ENCODE assay signal across 8 cellular contexts in the genomic region with DNA sequence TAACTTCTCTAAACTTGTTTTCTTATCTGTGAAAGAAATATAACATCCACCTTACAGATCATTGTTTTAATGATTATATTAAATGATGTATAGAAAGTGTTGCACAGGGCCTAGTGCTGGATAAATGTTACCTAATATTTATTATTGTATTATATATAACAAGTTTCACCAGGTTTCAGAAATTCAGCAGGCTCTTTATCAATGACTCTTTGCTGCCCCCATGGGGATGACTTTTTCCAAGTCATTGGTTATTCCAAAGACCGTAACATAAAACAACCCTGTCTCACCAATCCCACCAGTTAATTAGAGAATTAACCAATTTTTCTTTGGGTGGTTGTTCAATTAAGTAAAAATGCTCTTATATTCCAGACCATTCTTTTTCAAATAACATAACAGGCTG. TPM values are rescaled to one million over a fixed set of nuclear protein-coding genes. Genes with fewer than 3 reads are reported as not detected.
A peak's percentile ranks its signal among the peaks of the same experiment; 100 is the strongest.
DNase-seq lines count a peak whose midpoint lies in the region; ATAC-seq and TF ChIP-seq lines count a peak whose summit lies in the region.

No MANE protein-coding gene starts in this region.

- no peaks in the 10 kb centered on the region for H3K36me3 Mint-ChIP-seq in CD4-positive, CD25-positive, alpha-beta regulatory T cell

- H3K9me3 ChIP-seq in CD4-positive, CD25-positive, alpha-beta regulatory T cell (ENCODE audit: control insufficient read depth in 2 of 2, low read length in 2 of 2) = no peaks in the 10 kb centered on the region
- H3K9me3 ChIP-seq in lung (ENCODE audit: control insufficient read depth in 2 of 2, insufficient read depth in 1 of 2, low read length in 1 of 2) = no peaks in the 10 kb centered on the region

- no peaks in the 10 kb centered on the region for H3K27me3 Mint-ChIP-seq in CD4-positive, CD25-positive, alpha-beta regulatory T cell

- no peak overlapping the region for H3K27ac ChIP-seq in CD4-positive, CD25-positive, alpha-beta regulatory T cell (ENCODE audit: insufficient read depth, low read length, poor library complexity, severe bottlenecking)
- no peak overlapping the region for H3K27ac ChIP-seq in lung (ENCODE audit: low read depth in 1 of 2, low read length in 1 of 2)

- H3K27me3 ChIP-seq in CD4-positive, CD25-positive, alpha-beta regulatory T cell (ENCODE audit: control insufficient read depth, insufficient read depth, low read length) = no peaks in the 10 kb centered on the region
- no peaks in the 10 kb centered on the region for H3K27me3 ChIP-seq in lung (ENCODE audit: control insufficient read depth, insufficient read depth)

- no peaks in the 10 kb centered on the region for H3K36me3 ChIP-seq in CD4-positive, CD25-positive, alpha-beta regulatory T cell (ENCODE audit: control insufficient read depth, insufficient read depth, low read length)
- no peaks in the 10 kb centered on the region for H3K36me3 ChIP-seq in lung (ENCODE audit: control insufficient read depth in 2 of 2, insufficient read depth in 2 of 2, low read length in 2 of 2)

- H3K27ac Mint-ChIP-seq in CD4-positive, CD25-positive, alpha-beta regulatory T cell = no peak overlapping the region

- no peaks in the 10 kb centered on the region for H3K9me3 Mint-ChIP-seq in CD4-positive, CD25-positive, alpha-beta regulatory T cell

- peaks cover 0 to 14% (median 8%) of the 10 kb centered on the region in 4 donors for H3K4me1 Mint-ChIP-seq in CD4-positive, CD25-positive, alpha-beta regulatory T cell

- WGBS in lung, 2 donors = 33 to 39% methylated on average over 1 of the region's 1 CpG

- TF ChIP-seq CTCF in GM13977 (IDR thresholded peaks at IDR 0.05; ENCODE audit: extremely low read depth, insufficient read depth, missing control alignments) (peak; percentile 34), cardiac fibroblast (IDR thresholded peaks at IDR 0.05; ENCODE audit: low read depth, low read length) (peak; percentile 45), lung (IDR thresholded peaks at IDR 0.05; ENCODE audit: control extremely low read depth, extremely low read depth) (peak; percentile 26)

- no peaks in the 10 kb centered on the region for H3K4me1 ChIP-seq in CD4-positive, CD25-positive, alpha-beta regulatory T cell (ENCODE audit: control insufficient read depth, insufficient read depth, low read length, poor library complexity, severe bottlenecking)
- H3K4me1 ChIP-seq in lung (ENCODE audit: control insufficient read depth in 2 of 2, insufficient read depth in 2 of 2, low read length in 2 of 2) = no peaks in the 10 kb centered on the region

- ATAC-seq in CD4-positive, CD25-positive, alpha-beta regulatory T cell (ENCODE audit: low read depth in 2 of 2) = no peak
- ATAC-seq in lung (ENCODE audit: insufficient read depth, low FRiP score) = no peak
- no peak for ATAC-seq in GM18907 (IDR thresholded peaks at IDR 0.05; ENCODE audit: unreplicated experiment)
- ATAC-seq in GM19351 (IDR thresholded peaks at IDR 0.05; ENCODE audit: unreplicated experiment) = no peak

- DNase-seq in CD4-positive, CD25-positive, alpha-beta regulatory T cell = peak; percentile 23 to 67 (median 51)
- DNase-seq in GM13977 (ENCODE audit: low spot score) (peak; percentile 54), OCI-M2 (lab: John Stamatoyannopoulos, UW; ENCODE audit: unreplicated experiment) (peak; percentile 4), cardiac fibroblast (ENCODE audit: low read depth in 2 of 2) (peak; percentile 72 to 74), lung (ENCODE audit: low spot score) (no peak), globus pallidus (ENCODE audit: low spot score) (no peak)

- in situ Hi-C loops in GM13977 (cut with MboI; ENCODE audit: low pct_unique_long_range_greater_than_20kb, low sequenced_read_pairs, unreplicated experiment) = no loop called here

- no peak overlapping the region for H3K4me3 ChIP-seq in CD4-positive, CD25-positive, alpha-beta regulatory T cell (ENCODE audit: low read depth, low read length)
- H3K4me3 ChIP-seq in cardiac fibroblast (replicated peaks in 1 of 2; ENCODE audit: low read depth in 2 of 2, low read length in 2 of 2) = no peak overlapping the region
- H3K4me3 ChIP-seq in lung = no peak overlapping the region

- H3K4me3 Mint-ChIP-seq in CD4-positive, CD25-positive, alpha-beta regulatory T cell = no peak overlapping the region

RNA-seq across cellular contexts. Expression of a gene that starts 7.3 kb away (rescaled TPM):
- total RNA-seq in CD4-positive, CD25-positive, alpha-beta regulatory T cell = 40.9 TPM
- 10 to 100 TPM; 39.5 to 46.4 (median 41.8) TPM for polyA plus RNA-seq in CD4-positive, CD25-positive, alpha-beta regulatory T cell
- 10 to 100 TPM; 25.0 to 38.8 TPM for total RNA-seq in lung
- polyA plus RNA-seq in lung = 10 to 100 TPM; 19.4 to 36.8 TPM

RNA-seq across cellular contexts. Expression of a gene that starts 14.0 kb away (rescaled TPM):
- 115 TPM for total RNA-seq in CD4-positive, CD25-positive, alpha-beta regulatory T cell
- polyA plus RNA-seq in CD4-positive, CD25-positive, alpha-beta regulatory T cell = 100 to 1,000 TPM; 147 to 188 (median 171) TPM
- total RNA-seq in lung = 100 to 1,000 TPM in 1 of 2 donors, 10 to 100 TPM in 1; 99.6 to 101 TPM
- 100 to 1,000 TPM; 122 to 149 TPM for polyA plus RNA-seq in lung

RNA-seq across cellular contexts. Expression of a gene that starts 19.5 kb away (rescaled TPM):
- 36.9 TPM for total RNA-seq in CD4-positive, CD25-positive, alpha-beta regulatory T cell
- 10 to 100 TPM; 18.8 to 27.0 (median 22.1) TPM for polyA plus RNA-seq in CD4-positive, CD25-positive, alpha-beta regulatory T cell
- 10 to 100 TPM; 22.6 to 28.6 TPM for total RNA-seq in lung
- 10 to 100 TPM; 18.2 to 19.9 TPM for polyA plus RNA-seq in lung

RNA-seq across cellular contexts. Expression of a gene that starts 21.9 kb away (rescaled TPM):
- 28.2 TPM for total RNA-seq in CD4-positive, CD25-positive, alpha-beta regulatory T cell
- 10 to 100 TPM; 21.1 to 24.5 (median 22.2) TPM for polyA plus RNA-seq in CD4-positive, CD25-positive, alpha-beta regulatory T cell
- 10 to 100 TPM; 35.6 to 40.4 TPM for total RNA-seq in lung
- 10 to 100 TPM; 26.9 to 40.3 TPM for polyA plus RNA-seq in lung

RNA-seq across cellular contexts. Expression of a gene that starts 21.9 kb away (rescaled TPM):
- total RNA-seq in CD4-positive, CD25-positive, alpha-beta regulatory T cell = 48.0 TPM
- polyA plus RNA-seq in CD4-positive, CD25-positive, alpha-beta regulatory T cell = 100 to 1,000 TPM in 2 of 4 donors, 10 to 100 TPM in 2; 90.9 to 109 (median 98.6) TPM
- 10 to 100 TPM; 21.5 to 46.7 TPM for total RNA-seq in lung
- polyA plus RNA-seq in lung = 100 to 1,000 TPM; 140 to 324 TPM

Comparison
In these comparisons a context has a peak if more than half of its experiments do, and no peak if none do; other contexts are left out.
1. DNase-seq: peak in CD4-positive, CD25-positive, alpha-beta regulatory T cell (3 of 3), GM13977 (single experiment), OCI-M2 (single experiment) and cardiac fibroblast (2 of 2); none in lung (single experiment) and globus pallidus (single experiment).
2. Peak in every context shown above with its lines, with median percentiles within 50 percentile points of each other: CTCF ChIP-seq.